ENCODE assay signal across 17 cellular contexts in genomic region chr10:110885932-110886674, GRCh38. TPM values are rescaled to one million over a fixed set of nuclear protein-coding genes. Genes with fewer than 3 reads are reported as not detected.
A peak's percentile ranks its signal among the peaks of the same experiment; 100 is the strongest.
DNase-seq lines count a peak whose midpoint lies in the region; ATAC-seq and TF ChIP-seq lines count a peak whose summit lies in the region.
"Had no signal": no experiment of that assay in that cellular context is flagged by ENCODE, and none has a peak within 500 bp of the region (broad histone marks: within the 10 kb centered on the region; RNA-seq: fewer than 3 reads in every experiment).

No MANE protein-coding gene starts in this region.

- no peaks in the 10 kb centered on the region for H3K27me3 ChIP-seq in muscle layer of colon (ENCODE audit: control insufficient read depth in 1 of 2, insufficient read depth in 2 of 2, low read length in 2 of 2)
- H3K27me3 ChIP-seq: BLaER1 treated with 17β-estradiol and CSF1 and Interleukin-3, amounts not matched to agents 10 nM and 100 nM had no signal

- peak overlapping the region in 1 of 2 donors; percentile 15 for H3K4me3 ChIP-seq in muscle layer of colon (ENCODE audit: low read depth in 1 of 2, low read length in 2 of 2)
- H3K4me3 ChIP-seq: BLaER1 treated with 17β-estradiol and CSF1 and Interleukin-3, amounts not matched to agents 10 nM and 100 nM; psoas muscle had no signal

- peaks cover 65% of the 10 kb centered on the region for H3K36me3 Mint-ChIP-seq in stimulated activated naive CD8-positive, alpha-beta T cell treated with anti-CD3 and anti-CD28 coated beads, Interleukin-15, Interleukin-2, amounts not matched to agents 100 ng/mL and 50 ng/mL, for 24 hours (ENCODE audit: low read depth)
- H3K36me3 Mint-ChIP-seq in activated CD8-positive, alpha-beta T cell treated with anti-CD3 and anti-CD28 coated beads for 36 hours (ENCODE audit: low read depth) = peaks cover 63% of the 10 kb centered on the region

- TF ChIP-seq CTCF in activated CD8-positive, alpha-beta T cell treated with anti-CD3 and anti-CD28 coated beads for 36 hours (IDR thresholded peaks at IDR 0.05) = no peak
- no peak for TF ChIP-seq CTCF in GM10266 (IDR thresholded peaks at IDR 0.05; ENCODE audit: control insufficient read depth, insufficient read depth, low read depth, missing control alignments)

- peak overlapping the region; percentile 53 for H3K27ac Mint-ChIP-seq in stimulated activated naive CD8-positive, alpha-beta T cell treated with anti-CD3 and anti-CD28 coated beads, Interleukin-15, Interleukin-2, amounts not matched to agents 100 ng/mL and 50 ng/mL, for 24 hours
- H3K27ac Mint-ChIP-seq in activated CD8-positive, alpha-beta T cell treated with anti-CD3 and anti-CD28 coated beads for 36 hours = peak overlapping the region; percentile 69

- no peak overlapping the region for H3K9ac ChIP-seq in muscle layer of colon (ENCODE audit: low read length)
- H3K9ac ChIP-seq: BLaER1 treated with 17β-estradiol and CSF1 and Interleukin-3, amounts not matched to agents 10 nM and 100 nM had no signal

- peaks cover 12% of the 10 kb centered on the region for H3K4me1 ChIP-seq in muscle layer of colon (ENCODE audit: insufficient read depth, low read length)
- H3K4me1 ChIP-seq: psoas muscle had no signal

- H3K4me3 Mint-ChIP-seq in stimulated activated naive CD8-positive, alpha-beta T cell treated with anti-CD3 and anti-CD28 coated beads, Interleukin-15, Interleukin-2, amounts not matched to agents 100 ng/mL and 50 ng/mL, for 24 hours = peak overlapping the region; percentile 46
- peak overlapping the region; percentile 11 for H3K4me3 Mint-ChIP-seq in activated CD8-positive, alpha-beta T cell treated with anti-CD3 and anti-CD28 coated beads for 36 hours

- H3K9me3 Mint-ChIP-seq in stimulated activated naive CD8-positive, alpha-beta T cell treated with anti-CD3 and anti-CD28 coated beads, Interleukin-15, Interleukin-2, amounts not matched to agents 100 ng/mL and 50 ng/mL, for 24 hours = no peaks in the 10 kb centered on the region
- no peaks in the 10 kb centered on the region for H3K9me3 Mint-ChIP-seq in activated CD8-positive, alpha-beta T cell treated with anti-CD3 and anti-CD28 coated beads for 36 hours

- peak overlapping the region; percentile 61 for H3K27ac ChIP-seq in muscle layer of colon (ENCODE audit: low read depth, low read length)
- H3K27ac ChIP-seq: BLaER1 treated with 17β-estradiol and CSF1 and Interleukin-3, amounts not matched to agents 10 nM and 100 nM; psoas muscle; WERI-Rb-1 had no signal

- intact Hi-C loops in activated CD8-positive, alpha-beta T cell treated with anti-CD3 and anti-CD28 coated beads for 36 hours (cut with micrococcal nuclease) = no loop called here

- H3K36me3 ChIP-seq in muscle layer of colon (ENCODE audit: insufficient read depth, low read length) = peaks cover 28% of the 10 kb centered on the region

- DNase-seq in stimulated activated naive CD8-positive, alpha-beta T cell treated with anti-CD3 and anti-CD28 coated beads, Interleukin-15, Interleukin-2, amounts not matched to agents 100 U/mL and 50 U/mL, for 24 hours = no peak
- DNase-seq in activated CD8-positive, alpha-beta T cell treated with anti-CD3 and anti-CD28 coated beads for 36 hours = no peak
- DNase-seq in GM10266 (ENCODE audit: extremely low spot score) = no peak
- no peak for DNase-seq in stimulated activated naive CD4-positive, alpha-beta T cell (lab: John Stamatoyannopoulos, UW)
- DNase-seq: EL; foreskin fibroblast; NCI-H1105; NCI-H2227 treated with DMSO at 0.1 percent for 48 hours; psoas muscle; stimulated activated CD4-positive, alpha-beta T cell treated with anti-CD3 and anti-CD28 coated beads, Interleukin-15, amount 100 ng/mL, for 24 hours; trophoblast cell; WERI-Rb-1 had no signal

- ATAC-seq in stimulated activated naive CD8-positive, alpha-beta T cell treated with anti-CD3 and anti-CD28 coated beads, Interleukin-15, Interleukin-2, amounts not matched to agents 100 U/mL and 50 U/mL, for 24 hours = no peak
- ATAC-seq in activated CD8-positive, alpha-beta T cell treated with anti-CD3 and anti-CD28 coated beads for 36 hours = peak; percentile 28
- ATAC-seq in HG02759 (IDR thresholded peaks at IDR 0.05; ENCODE audit: unreplicated experiment) (no peak), HG02763 (IDR thresholded peaks at IDR 0.05; ENCODE audit: unreplicated experiment) (no peak)
- ATAC-seq: psoas muscle had no signal

- H3K27me3 Mint-ChIP-seq in stimulated activated naive CD8-positive, alpha-beta T cell treated with anti-CD3 and anti-CD28 coated beads, Interleukin-15, Interleukin-2, amounts not matched to agents 100 ng/mL and 50 ng/mL, for 24 hours = no peaks in the 10 kb centered on the region
- H3K27me3 Mint-ChIP-seq in activated CD8-positive, alpha-beta T cell treated with anti-CD3 and anti-CD28 coated beads for 36 hours = no peaks in the 10 kb centered on the region

- H3K4me1 Mint-ChIP-seq in stimulated activated naive CD8-positive, alpha-beta T cell treated with anti-CD3 and anti-CD28 coated beads, Interleukin-15, Interleukin-2, amounts not matched to agents 100 ng/mL and 50 ng/mL, for 24 hours (ENCODE audit: low read depth) = peaks cover 67% of the 10 kb centered on the region
- peaks cover 54% of the 10 kb centered on the region for H3K4me1 Mint-ChIP-seq in activated CD8-positive, alpha-beta T cell treated with anti-CD3 and anti-CD28 coated beads for 36 hours (ENCODE audit: low read depth)

- no peaks in the 10 kb centered on the region for H3K9me3 ChIP-seq in muscle layer of colon (ENCODE audit: low read length)
- H3K9me3 ChIP-seq: BLaER1 treated with 17β-estradiol and CSF1 and Interleukin-3, amounts not matched to agents 10 nM and 100 nM; psoas muscle had no signal

- POLR2A ChIA-PET in activated CD8-positive, alpha-beta T cell treated with anti-CD3 and anti-CD28 coated beads for 36 hours (lab: Charles Lee) = interaction anchor here (1.0 to 1.4 kb wide), 4 partner anchors 15 to 113 kb away, joined by 3 to 4 read pairs (median 4); partner anchors contain the start of gene PDCD4

- CTCF ChIA-PET in activated CD8-positive, alpha-beta T cell treated with anti-CD3 and anti-CD28 coated beads for 36 hours (lab: Charles Lee) = interaction anchor here (0.7 to 1.5 kb wide), 8 partner anchors 12 to 140 kb away, joined by 3 to 7 read pairs (median 4); partner anchors contain the start of gene PDCD4

RNA-seq across cellular contexts. Expression of gene PDCD4, which starts 14.4 kb away (rescaled TPM):
- 100 to 1,000 TPM; 186 to 190 TPM for total RNA-seq in activated CD8-positive, alpha-beta T cell treated with anti-CD3 and anti-CD28 coated beads for 36 hours

RNA-seq across cellular contexts. Expression of gene BBIP1, which starts 32.9 kb away (rescaled TPM):
- 10 to 100 TPM; 41.2 to 44.4 TPM for total RNA-seq in activated CD8-positive, alpha-beta T cell treated with anti-CD3 and anti-CD28 coated beads for 36 hours

RNA-seq across cellular contexts. Expression of gene SHOC2, which starts 33.3 kb away (rescaled TPM):
- total RNA-seq in activated CD8-positive, alpha-beta T cell treated with anti-CD3 and anti-CD28 coated beads for 36 hours = 10 to 100 TPM; 34.2 to 35.4 TPM
